1 cellular context compared by ENCODE assay signal in genomic region chr6:138450445-138450844, GRCh38.
TF ChIP-seq lines count a peak whose summit lies in the region.

No MANE protein-coding gene starts in this region.

TF ChIP-seq in GM12878, 131 proteins besides CTCF, POLR2A, EP300 and RAD21 (continued from another document and continues in another):
- TF ChIP-seq, protein P1, sequence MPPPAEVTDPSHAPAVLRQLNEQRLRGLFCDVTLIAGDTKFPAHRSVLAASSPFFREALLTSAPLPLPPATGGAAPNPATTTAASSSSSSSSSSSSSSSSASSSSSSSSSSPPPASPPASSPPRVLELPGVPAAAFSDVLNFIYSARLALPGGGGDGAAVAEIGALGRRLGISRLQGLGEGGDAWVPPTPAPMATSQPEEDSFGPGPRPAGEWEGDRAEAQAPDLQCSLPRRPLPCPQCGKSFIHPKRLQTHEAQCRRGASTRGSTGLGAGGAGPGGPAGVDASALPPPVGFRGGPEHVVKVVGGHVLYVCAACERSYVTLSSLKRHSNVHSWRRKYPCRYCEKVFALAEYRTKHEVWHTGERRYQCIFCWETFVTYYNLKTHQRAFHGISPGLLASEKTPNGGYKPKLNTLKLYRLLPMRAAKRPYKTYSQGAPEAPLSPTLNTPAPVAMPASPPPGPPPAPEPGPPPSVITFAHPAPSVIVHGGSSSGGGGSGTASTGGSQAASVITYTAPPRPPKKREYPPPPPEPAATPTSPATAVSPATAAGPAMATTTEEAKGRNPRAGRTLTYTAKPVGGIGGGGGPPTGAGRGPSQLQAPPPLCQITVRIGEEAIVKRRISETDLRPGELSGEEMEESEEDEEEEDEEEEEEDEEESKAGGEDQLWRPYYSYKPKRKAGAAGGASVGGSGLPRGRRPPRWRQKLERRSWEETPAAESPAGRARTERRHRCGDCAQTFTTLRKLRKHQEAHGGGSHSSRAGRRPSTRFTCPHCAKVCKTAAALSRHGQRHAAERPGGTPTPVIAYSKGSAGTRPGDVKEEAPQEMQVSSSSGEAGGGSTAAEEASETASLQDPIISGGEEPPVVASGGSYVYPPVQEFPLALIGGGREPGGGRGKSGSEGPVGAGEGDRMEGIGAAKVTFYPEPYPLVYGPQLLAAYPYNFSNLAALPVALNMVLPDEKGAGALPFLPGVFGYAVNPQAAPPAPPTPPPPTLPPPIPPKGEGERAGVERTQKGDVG (CRISPR knock-in tag; IDR thresholded peaks at IDR 0.05), result no peak
- TF ChIP-seq ATF3 (IDR thresholded peaks at IDR 0.05; ENCODE audit: borderline replicate concordance, extremely low read depth, low read depth, low read length), result no peak
- TF ChIP-seq TCF7 (IDR thresholded peaks at IDR 0.05; ENCODE audit: borderline replicate concordance), result no peak
- TF ChIP-seq RCOR1 (conservative IDR thresholded peaks at IDR 0.05; ENCODE audit: low read depth, low read length), result no peak
- TF ChIP-seq ATF7 (IDR thresholded peaks at IDR 0.05; ENCODE audit: low read depth), result peak; percentile 28; the same call in 1 of the 2 replicates
- peak; percentile 45; the same call in 1 of the 2 replicates for TF ChIP-seq ZBTB40 (IDR thresholded peaks at IDR 0.05; ENCODE audit: borderline replicate concordance)
- TF ChIP-seq MEF2B (IDR thresholded peaks at IDR 0.05; ENCODE audit: partially characterized antibody, poor library complexity, severe bottlenecking), result peak; percentile 79
- no peak for TF ChIP-seq HCFC1 (IDR thresholded peaks at IDR 0.05; ENCODE audit: low read length)
- TF ChIP-seq BCL11A (IDR thresholded peaks at IDR 0.05; ENCODE audit: low read depth, low read length), result 0 out of 2 replicates have a peak, but pooled peaks have one; percentile 38
- TF ChIP-seq BCLAF1 (IDR thresholded peaks at IDR 0.05), result no peak
- TF ChIP-seq CUX1 (IDR thresholded peaks at IDR 0.05; ENCODE audit: insufficient replicate concordance, low read depth, low read length), result peak; percentile 77
- no peak for TF ChIP-seq FOXM1 (IDR thresholded peaks at IDR 0.05; ENCODE audit: low read depth, low read length)
- no peak for TF ChIP-seq WRNIP1 (IDR thresholded peaks at IDR 0.05; ENCODE audit: borderline replicate concordance, low read depth, low read length)
- TF ChIP-seq IKZF2 (IDR thresholded peaks at IDR 0.05), result peak; percentile 26 to 28; a peak in 2 of 4 replicates
- peak; percentile 28; the same call in 1 of the 2 replicates for TF ChIP-seq JUNB (IDR thresholded peaks at IDR 0.05)
- TF ChIP-seq KDM1A (IDR thresholded peaks at IDR 0.05; ENCODE audit: borderline replicate concordance), result no peak
- TF ChIP-seq, protein P2, sequence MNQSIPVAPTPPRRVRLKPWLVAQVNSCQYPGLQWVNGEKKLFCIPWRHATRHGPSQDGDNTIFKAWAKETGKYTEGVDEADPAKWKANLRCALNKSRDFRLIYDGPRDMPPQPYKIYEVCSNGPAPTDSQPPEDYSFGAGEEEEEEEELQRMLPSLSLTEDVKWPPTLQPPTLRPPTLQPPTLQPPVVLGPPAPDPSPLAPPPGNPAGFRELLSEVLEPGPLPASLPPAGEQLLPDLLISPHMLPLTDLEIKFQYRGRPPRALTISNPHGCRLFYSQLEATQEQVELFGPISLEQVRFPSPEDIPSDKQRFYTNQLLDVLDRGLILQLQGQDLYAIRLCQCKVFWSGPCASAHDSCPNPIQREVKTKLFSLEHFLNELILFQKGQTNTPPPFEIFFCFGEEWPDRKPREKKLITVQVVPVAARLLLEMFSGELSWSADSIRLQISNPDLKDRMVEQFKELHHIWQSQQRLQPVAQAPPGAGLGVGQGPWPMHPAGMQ (IDR thresholded peaks at IDR 0.05; ENCODE audit: borderline replicate concordance), result no peak
- no peak for TF ChIP-seq RBBP5 (conservative IDR thresholded peaks at IDR 0.05)
- no peak for TF ChIP-seq RAD51 (IDR thresholded peaks at IDR 0.05)
- peak; percentile 26; the same call in 1 of the 2 replicates for TF ChIP-seq RUNX3 (IDR thresholded peaks at IDR 0.05; ENCODE audit: low read length)
- TF ChIP-seq YY1 (IDR thresholded peaks at IDR 0.05; ENCODE audit: low read depth, low read length), result peak; percentile 47; the same call in 1 of the 2 replicates
- no peak for TF ChIP-seq CBX3 (IDR thresholded peaks at IDR 0.05; ENCODE audit: borderline replicate concordance, low read depth)
- TF ChIP-seq ESRRA (IDR thresholded peaks at IDR 0.05; ENCODE audit: low read length), result no peak
- no peak for TF ChIP-seq CREM (IDR thresholded peaks at IDR 0.05; ENCODE audit: low read depth)
- TF ChIP-seq TBL1XR1 (IDR thresholded peaks at IDR 0.05; ENCODE audit: low read depth, low read length), result no peak
- TF ChIP-seq ZNF384 (IDR thresholded peaks at IDR 0.05; ENCODE audit: borderline replicate concordance, low read depth, low read length), result no peak
- no peak for TF ChIP-seq HDGF (IDR thresholded peaks at IDR 0.05)
- TF ChIP-seq TAF1 (IDR thresholded peaks at IDR 0.05; ENCODE audit: borderline replicate concordance, low read depth, low read length), result no peak
- no peak for TF ChIP-seq TCF12 (IDR thresholded peaks at IDR 0.05; ENCODE audit: low read depth, low read length)
- TF ChIP-seq MTA3 (IDR thresholded peaks at IDR 0.05; ENCODE audit: borderline replicate concordance, low read length), result no peak
- no peak for TF ChIP-seq SREBF1 (IDR thresholded peaks at IDR 0.05; ENCODE audit: low read length)
- TF ChIP-seq BMI1 (IDR thresholded peaks at IDR 0.05; ENCODE audit: borderline replicate concordance), result no peak
- TF ChIP-seq, protein P3, sequence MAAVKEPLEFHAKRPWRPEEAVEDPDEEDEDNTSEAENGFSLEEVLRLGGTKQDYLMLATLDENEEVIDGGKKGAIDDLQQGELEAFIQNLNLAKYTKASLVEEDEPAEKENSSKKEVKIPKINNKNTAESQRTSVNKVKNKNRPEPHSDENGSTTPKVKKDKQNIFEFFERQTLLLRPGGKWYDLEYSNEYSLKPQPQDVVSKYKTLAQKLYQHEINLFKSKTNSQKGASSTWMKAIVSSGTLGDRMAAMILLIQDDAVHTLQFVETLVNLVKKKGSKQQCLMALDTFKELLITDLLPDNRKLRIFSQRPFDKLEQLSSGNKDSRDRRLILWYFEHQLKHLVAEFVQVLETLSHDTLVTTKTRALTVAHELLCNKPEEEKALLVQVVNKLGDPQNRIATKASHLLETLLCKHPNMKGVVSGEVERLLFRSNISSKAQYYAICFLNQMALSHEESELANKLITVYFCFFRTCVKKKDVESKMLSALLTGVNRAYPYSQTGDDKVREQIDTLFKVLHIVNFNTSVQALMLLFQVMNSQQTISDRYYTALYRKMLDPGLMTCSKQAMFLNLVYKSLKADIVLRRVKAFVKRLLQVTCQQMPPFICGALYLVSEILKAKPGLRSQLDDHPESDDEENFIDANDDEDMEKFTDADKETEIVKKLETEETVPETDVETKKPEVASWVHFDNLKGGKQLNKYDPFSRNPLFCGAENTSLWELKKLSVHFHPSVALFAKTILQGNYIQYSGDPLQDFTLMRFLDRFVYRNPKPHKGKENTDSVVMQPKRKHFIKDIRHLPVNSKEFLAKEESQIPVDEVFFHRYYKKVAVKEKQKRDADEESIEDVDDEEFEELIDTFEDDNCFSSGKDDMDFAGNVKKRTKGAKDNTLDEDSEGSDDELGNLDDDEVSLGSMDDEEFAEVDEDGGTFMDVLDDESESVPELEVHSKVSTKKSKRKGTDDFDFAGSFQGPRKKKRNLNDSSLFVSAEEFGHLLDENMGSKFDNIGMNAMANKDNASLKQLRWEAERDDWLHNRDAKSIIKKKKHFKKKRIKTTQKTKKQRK (IDR thresholded peaks at IDR 0.05; ENCODE audit: low read depth, low read length), result no peak
- TF ChIP-seq LARP7 (IDR thresholded peaks at IDR 0.05), result no peak
- TF ChIP-seq TCF3 (IDR thresholded peaks at IDR 0.05; ENCODE audit: borderline replicate concordance, insufficient read depth, low read depth, low read length), result no peak
- TF ChIP-seq MAX (IDR thresholded peaks at IDR 0.05; ENCODE audit: low read depth, low read length), result no peak
- no peak for TF ChIP-seq PAX8 (IDR thresholded peaks at IDR 0.05)
- TF ChIP-seq, protein P4, sequence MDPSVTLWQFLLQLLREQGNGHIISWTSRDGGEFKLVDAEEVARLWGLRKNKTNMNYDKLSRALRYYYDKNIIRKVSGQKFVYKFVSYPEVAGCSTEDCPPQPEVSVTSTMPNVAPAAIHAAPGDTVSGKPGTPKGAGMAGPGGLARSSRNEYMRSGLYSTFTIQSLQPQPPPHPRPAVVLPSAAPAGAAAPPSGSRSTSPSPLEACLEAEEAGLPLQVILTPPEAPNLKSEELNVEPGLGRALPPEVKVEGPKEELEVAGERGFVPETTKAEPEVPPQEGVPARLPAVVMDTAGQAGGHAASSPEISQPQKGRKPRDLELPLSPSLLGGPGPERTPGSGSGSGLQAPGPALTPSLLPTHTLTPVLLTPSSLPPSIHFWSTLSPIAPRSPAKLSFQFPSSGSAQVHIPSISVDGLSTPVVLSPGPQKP (IDR thresholded peaks at IDR 0.05; ENCODE audit: low read depth, low read length), result no peak
